ENCODE assay signal across 27 cellular contexts in genomic region chr20:53937929-53938367, GRCh38.
DNase-seq lines count a peak whose midpoint lies in the region; ATAC-seq and TF ChIP-seq lines count a peak whose summit lies in the region.
"Had no signal": no experiment of that assay in that cellular context is flagged by ENCODE, and none has a peak within 500 bp of the region (broad histone marks: within the 10 kb centered on the region; RNA-seq: fewer than 3 reads in every experiment).

No MANE protein-coding gene starts in this region.

- peaks cover 12% of the 10 kb centered on the region for H3K9me1 ChIP-seq in IMR-90 (ENCODE audit: insufficient read depth, low read length)

- peaks cover 94% of the 10 kb centered on the region for H3K4me1 ChIP-seq in BLaER1
- peaks cover 16% of the 10 kb centered on the region for H3K4me1 ChIP-seq in IMR-90 (ENCODE audit: control insufficient read depth, insufficient read depth, low read length)

- H3K9me3 ChIP-seq in BLaER1 = no peaks in the 10 kb centered on the region
- H3K9me3 ChIP-seq in IMR-90 (ENCODE audit: control insufficient read depth, insufficient read depth, low read length) = no peaks in the 10 kb centered on the region
- H3K9me3 ChIP-seq: lower lobe of right lung, neutrophil, prostate gland, SJCRH30, uterus had no signal

- H3K4me3 Mint-ChIP-seq in dendritic cell treated with granulocyte-macrophage colony-stimulating factor and Interleukin-4, amounts not matched to agents 40 ng/mL and 50 ng/mL, for 4 days = no peak overlapping the region
- H3K4me3 Mint-ChIP-seq in natural killer cell = peak overlapping the region; percentile 26
- H3K4me3 Mint-ChIP-seq in activated CD4-positive, alpha-beta T cell treated with anti-CD3 and anti-CD28 coated beads, Interleukin-2, amount 10 ng/mL, durations not matched to agents 24 days and 14 days = no peak overlapping the region
- H3K4me3 Mint-ChIP-seq: activated naive CD4-positive, alpha-beta T cell treated with anti-CD3 and anti-CD28 coated beads for 36 hours had no signal

- no peak for TF ChIP-seq POLR2A in IMR-90 (IDR thresholded peaks at IDR 0.05; ENCODE audit: low read depth, low read length)

- TF ChIP-seq RAD21 in IMR-90 (IDR thresholded peaks at IDR 0.05; ENCODE audit: low read length) = no peak

- H3K27ac ChIP-seq in BLaER1 = no peak overlapping the region
- H3K27ac ChIP-seq in IMR-90 (ENCODE audit: insufficient read depth, low read length) = no peak overlapping the region
- H3K27ac ChIP-seq: lower lobe of right lung, prostate gland, SJCRH30 had no signal

- peaks cover 0 to 3% of the 10 kb centered on the region in 2 experiments; a peak in 1 of 4 replicates for H3K79me1 ChIP-seq in IMR-90 (ENCODE audit: low read depth in 1 of 2, low read length in 2 of 2)

- no peak overlapping the region for H3K4me3 ChIP-seq in BLaER1
- H3K4me3 ChIP-seq in IMR-90 (ENCODE audit: insufficient read depth, low read depth, low read length) = no peak overlapping the region
- H3K4me3 ChIP-seq: lower lobe of right lung, prostate gland, SJCRH30, uterus had no signal

- CTCF ChIA-PET in IMR-90 (lab: Yijun Ruan, JAX) = interaction anchor here (0.6 kb wide), 1 partner anchor 164 kb away, joined by 3 read pairs; no protein-coding TSS in a partner anchor

- dilution Hi-C loops in IMR-90 (cut with HindIII; ENCODE audit: low sequenced_read_pairs, unreplicated experiment) = no loop called here

- H4K20me1 ChIP-seq in BLaER1 (no peaks in the 10 kb centered on the region), IMR-90 (ENCODE audit: insufficient read depth, low read length) (no peaks in the 10 kb centered on the region)

- no peaks in the 10 kb centered on the region for H3K27me3 ChIP-seq in BLaER1
- no peaks in the 10 kb centered on the region for H3K27me3 ChIP-seq in IMR-90 (ENCODE audit: control insufficient read depth, insufficient read depth, low read length)
- H3K27me3 ChIP-seq: neutrophil, SJCRH30, uterus had no signal

- H2AK9ac ChIP-seq in IMR-90 (replicated peaks; ENCODE audit: low read depth, low read length, poor library complexity) = no peak overlapping the region

- ATAC-seq in IMR-90 (ENCODE audit: low read depth) (no peak), natural killer cell (no peak), esophagus mucosa (no peak)
- ATAC-seq: lower lobe of right lung had no signal

- no peaks in the 10 kb centered on the region for H3K36me3 ChIP-seq in BLaER1
- no peaks in the 10 kb centered on the region for H3K36me3 ChIP-seq in IMR-90 (ENCODE audit: control insufficient read depth, insufficient read depth, low read length)
- H3K36me3 ChIP-seq: lower lobe of right lung, neutrophil, prostate gland, SJCRH30, uterus had no signal

- H2BK15ac ChIP-seq in IMR-90 (ENCODE audit: low read depth, low read length) = peak overlapping the region; percentile 12; the same call in 1 of the 3 replicates

- H3K14ac ChIP-seq in IMR-90 (replicated peaks; ENCODE audit: low read depth, low read length) = no peak overlapping the region

- no peak overlapping the region for H4K8ac ChIP-seq in IMR-90 (ENCODE audit: low read depth in 2 of 2, low read length in 2 of 2)

- H4K5ac ChIP-seq in IMR-90 (ENCODE audit: low read depth, low read length) = no peak overlapping the region

- H3K18ac ChIP-seq in IMR-90 (ENCODE audit: low read depth, low read length) = no peak overlapping the region

- no peaks in the 10 kb centered on the region for H3K27me3 Mint-ChIP-seq in dendritic cell treated with granulocyte-macrophage colony-stimulating factor and Interleukin-4, amounts not matched to agents 40 ng/mL and 50 ng/mL, for 4 days
- H3K27me3 Mint-ChIP-seq in natural killer cell (ENCODE audit: low read depth in 2 of 2) = peaks cover 0 to under 1% of the 10 kb centered on the region in 2 donors
- H3K27me3 Mint-ChIP-seq in activated CD4-positive, alpha-beta T cell treated with anti-CD3 and anti-CD28 coated beads, Interleukin-2, amount 10 ng/mL, durations not matched to agents 24 days and 14 days = no peaks in the 10 kb centered on the region

- POLR2A ChIA-PET in IMR-90 (lab: Charles Lee; ENCODE audit: unreplicated experiment) = no interaction called here

- 0 out of 2 replicates have a peak overlapping the region, but pooled peaks have one; percentile 14 for H2BK20ac ChIP-seq in IMR-90 (ENCODE audit: low read depth, low read length)

- H3K56ac ChIP-seq in IMR-90 (ENCODE audit: extremely low read depth, insufficient read depth, low read length) = no peak overlapping the region

- intact Hi-C loops in IMR-90 (cut with micrococcal nuclease) (loop anchor here (2.0 kb wide), 1 partner anchor 1625 kb away; no protein-coding TSS in a partner anchor), natural killer cell (cut with micrococcal nuclease) (no loop called here)
- intact Hi-C loops in dendritic cell treated with granulocyte-macrophage colony-stimulating factor and Interleukin-4, amounts not matched to agents 40 ng/mL and 50 ng/mL, for 4 days (cut with micrococcal nuclease) = no loop called here
- intact Hi-C loops in activated CD4-positive, alpha-beta T cell treated with anti-CD3 and anti-CD28 coated beads, Interleukin-2, amount 10 ng/mL, durations not matched to agents 24 days and 14 days (cut with micrococcal nuclease) = loop anchor here (5.0 to 10.0 kb wide), 3 partner anchors 186 to 1623 kb away; no protein-coding TSS in a partner anchor

- no peak overlapping the region for H2AFZ ChIP-seq in IMR-90 (replicated peaks; ENCODE audit: low read length, poor library complexity)

- H3K9me3 Mint-ChIP-seq in dendritic cell treated with granulocyte-macrophage colony-stimulating factor and Interleukin-4, amounts not matched to agents 40 ng/mL and 50 ng/mL, for 4 days = no peaks in the 10 kb centered on the region
- H3K9me3 Mint-ChIP-seq in natural killer cell = no peaks in the 10 kb centered on the region
- no peaks in the 10 kb centered on the region for H3K9me3 Mint-ChIP-seq in activated CD4-positive, alpha-beta T cell treated with anti-CD3 and anti-CD28 coated beads, Interleukin-2, amount 10 ng/mL, durations not matched to agents 24 days and 14 days
- H3K9me3 Mint-ChIP-seq: activated naive CD4-positive, alpha-beta T cell treated with anti-CD3 and anti-CD28 coated beads for 36 hours had no signal

- H3K4ac ChIP-seq in IMR-90 (ENCODE audit: low read depth, low read length) = 0 out of 2 replicates have a peak overlapping the region, but pooled peaks have one; percentile 12

- in situ Hi-C loops in IMR-90 (cut with MboI; ENCODE audit: low sequenced_read_pairs) = loop anchor here (25.0 kb wide), 2 partner anchors 776 to 1451 kb away; no protein-coding TSS in a partner anchor

- no peak overlapping the region for H2BK5ac ChIP-seq in IMR-90 (ENCODE audit: low read depth, low read length, poor library complexity, severe bottlenecking)

- DNase-seq in IMR-90 (no peak), natural killer cell (no peak), NCI-H1092 treated with DMSO at 0.1 percent for 48 hours (lab: John Stamatoyannopoulos, UW) (no peak)
- DNase-seq in activated naive CD4-positive, alpha-beta T cell treated with anti-CD3 and anti-CD28 coated beads, Interleukin-2, amount 50 U/mL, for 16 hours = no peak
- DNase-seq in activated CD4-positive, alpha-beta T cell treated with anti-CD3 and anti-CD28 coated beads, Interleukin-2, amount 10 ng/mL, durations not matched to agents 24 days and 14 days = no peak
- DNase-seq: ACHN; activated CD4-positive, CD25-positive, alpha-beta regulatory T cell treated with anti-CD3 and anti-CD28 coated beads, Interleukin-2, amount 50 U/mL, for 72 hours; activated naive CD4-positive, alpha-beta T cell treated with anti-CD3 and anti-CD28 coated beads for 36 hours; activated T-cell treated with anti-CD3 and anti-CD28 coated beads, Interleukin-2, amount 50 U/mL, for 48 hours; anterior cingulate cortex; C1 segment of cervical spinal cord; dermis blood vessel endothelial cell; EL; glutamatergic neuron; lower lobe of right lung; NCI-H1694; NCI-H2171; NCI-H524 treated with DMSO at 0.1 percent for 48 hours; SJCRH30; stimulated activated CD8-positive, alpha-beta memory T cell treated with anti-CD3 and anti-CD28 coated beads, Interleukin-4, amount 100 ng/mL, for 48 hours; substantia nigra; uterus had no signal

- no peak overlapping the region for H2BK120ac ChIP-seq in IMR-90 (ENCODE audit: low read depth, low read length)

- H4K91ac ChIP-seq in IMR-90 (ENCODE audit: insufficient read depth, low read depth, low read length) = peak overlapping the region; percentile 33

- no TSS peak for BruUV-seq in IMR-90 (replicated peaks; lab: Mats Ljungman, UMichigan)

- peak overlapping the region; percentile 56 for H3K27ac Mint-ChIP-seq in dendritic cell treated with granulocyte-macrophage colony-stimulating factor and Interleukin-4, amounts not matched to agents 40 ng/mL and 50 ng/mL, for 4 days
- peak overlapping the region; percentile 45 to 62 for H3K27ac Mint-ChIP-seq in natural killer cell
- H3K27ac Mint-ChIP-seq in activated CD4-positive, alpha-beta T cell treated with anti-CD3 and anti-CD28 coated beads, Interleukin-2, amount 10 ng/mL, durations not matched to agents 24 days and 14 days = no peak overlapping the region
- H3K27ac Mint-ChIP-seq: activated naive CD4-positive, alpha-beta T cell treated with anti-CD3 and anti-CD28 coated beads for 36 hours had no signal

- H3K4me1 Mint-ChIP-seq in dendritic cell treated with granulocyte-macrophage colony-stimulating factor and Interleukin-4, amounts not matched to agents 40 ng/mL and 50 ng/mL, for 4 days (ENCODE audit: low read depth) = peaks cover 79% of the 10 kb centered on the region
- H3K4me1 Mint-ChIP-seq in natural killer cell = peaks cover 45 to 57% of the 10 kb centered on the region in 2 donors
- H3K4me1 Mint-ChIP-seq in activated CD4-positive, alpha-beta T cell treated with anti-CD3 and anti-CD28 coated beads, Interleukin-2, amount 10 ng/mL, durations not matched to agents 24 days and 14 days = peaks cover 49% of the 10 kb centered on the region

- H2AK5ac ChIP-seq in IMR-90 (ENCODE audit: low read depth, low read length) = 0 out of 2 replicates have a peak overlapping the region, but pooled peaks have one; percentile 45

- TF ChIP-seq CTCF in IMR-90 (conservative IDR thresholded peaks at IDR 0.05; ENCODE audit: low read depth, low read length) = no peak
- TF ChIP-seq CTCF in natural killer cell (IDR thresholded peaks at IDR 0.05) = no peak

- whole genome bisulfite sequencing in IMR-90 (ENCODE audit: extremely low coverage in 2 of 2, insufficient read length in 1 of 2), 2 experiments = 92% methylated on average over 3 of the region's 5 CpGs; no CpG with 5 or more reads in 1 of the 2 experiments

- no peak overlapping the region for H3K9ac ChIP-seq in BLaER1
- no peak overlapping the region for H3K9ac ChIP-seq in IMR-90 (ENCODE audit: low read depth, low read length)

- no peaks in the 10 kb centered on the region for H3K36me3 Mint-ChIP-seq in dendritic cell treated with granulocyte-macrophage colony-stimulating factor and Interleukin-4, amounts not matched to agents 40 ng/mL and 50 ng/mL, for 4 days (ENCODE audit: low read depth)
- no peaks in the 10 kb centered on the region for H3K36me3 Mint-ChIP-seq in natural killer cell
- no peaks in the 10 kb centered on the region for H3K36me3 Mint-ChIP-seq in activated CD4-positive, alpha-beta T cell treated with anti-CD3 and anti-CD28 coated beads, Interleukin-2, amount 10 ng/mL, durations not matched to agents 24 days and 14 days (ENCODE audit: low read depth)

- H3K23ac ChIP-seq in IMR-90 (ENCODE audit: low read depth, low read length) = no peak overlapping the region

- H3K4me2 ChIP-seq in BLaER1 (peak overlapping the region; percentile 61), IMR-90 (ENCODE audit: low read depth, low read length) (no peak overlapping the region)

Comparison
In these comparisons a context has a peak if more than half of its experiments do, and no peak if none do; other contexts are left out.
1. intact Hi-C loops: an anchor here in IMR-90 (2.0 kb wide) and activated CD4-positive, alpha-beta T cell treated with anti-CD3 and anti-CD28 coated beads, Interleukin-2, amount 10 ng/mL, durations not matched to agents 24 days and 14 days (5.0 to 10.0 kb wide); none called in dendritic cell treated with granulocyte-macrophage colony-stimulating factor and Interleukin-4, amounts not matched to agents 40 ng/mL and 50 ng/mL, for 4 days and natural killer cell.